Comparison of ENCODE assay signal across 2 cellular contexts in genomic region chr2:55113976-55114564, GRCh38.
TF ChIP-seq lines count a peak whose summit lies in the region.

No MANE protein-coding gene starts in this region.

TF ChIP-seq in SK-N-SH, 30 proteins besides CTCF, POLR2A, EP300 and RAD21 (continued from another document):
- TF ChIP-seq NRF1 (IDR thresholded peaks at IDR 0.05; ENCODE audit: low read depth, low read length) (no peak), IRF3 (IDR thresholded peaks at IDR 0.05; ENCODE audit: low read depth, low read length) (no peak), FOXJ3 (CRISPR knock-in tag; IDR thresholded peaks at IDR 0.05) (no peak), RXRA (IDR thresholded peaks at IDR 0.05; ENCODE audit: borderline replicate concordance, low read depth) (no peak), USF2 (IDR thresholded peaks at IDR 0.05; ENCODE audit: borderline replicate concordance, low read depth, low read length) (no peak), SIN3A (IDR thresholded peaks at IDR 0.05; ENCODE audit: borderline replicate concordance, low read depth, low read length) (no peak), ELF1 (IDR thresholded peaks at IDR 0.05) (no peak), RFX5 (IDR thresholded peaks at IDR 0.05; ENCODE audit: low read length) (no peak), NFIC (IDR thresholded peaks at IDR 0.05; ENCODE audit: borderline replicate concordance) (no peak), MEF2A (IDR thresholded peaks at IDR 0.05; ENCODE audit: borderline replicate concordance, low read depth) (no peak)

TF ChIP-seq in WTC11, 78 proteins besides CTCF, POLR2A, EP300 and RAD21 (continued from another document):
- no peak for TF ChIP-seq ZBTB43 (CRISPR knock-in tag; IDR thresholded peaks at IDR 0.05)
- TF ChIP-seq TEAD1 (CRISPR knock-in tag; IDR thresholded peaks at IDR 0.05) = no peak
- TF ChIP-seq ETV6 (CRISPR knock-in tag; IDR thresholded peaks at IDR 0.05) = no peak
- TF ChIP-seq ZMAT4 (CRISPR knock-in tag; IDR thresholded peaks at IDR 0.05) = no peak
- TF ChIP-seq SMAD4 (CRISPR knock-in tag; IDR thresholded peaks at IDR 0.05) = no peak
- TF ChIP-seq ZNF232 (CRISPR knock-in tag; IDR thresholded peaks at IDR 0.05) = no peak
- TF ChIP-seq ATF6 (CRISPR knock-in tag; IDR thresholded peaks at IDR 0.05) = no peak
- no peak for TF ChIP-seq ERG (CRISPR knock-in tag; IDR thresholded peaks at IDR 0.05)
- TF ChIP-seq ZNF512 (CRISPR knock-in tag; IDR thresholded peaks at IDR 0.05; ENCODE audit: borderline replicate concordance) = no peak
- no peak for TF ChIP-seq ESRRA (CRISPR knock-in tag; IDR thresholded peaks at IDR 0.05; ENCODE audit: borderline replicate concordance)
